In genomic region chr15:101295607-101296225, GRCh38 we compare ENCODE assay signal across 2 cellular contexts.
TF ChIP-seq lines count a peak whose summit lies in the region.

No MANE protein-coding gene starts in this region.

TF ChIP-seq in endothelial cell of umbilical vein, 7 proteins besides CTCF, POLR2A, EP300 and RAD21:
- TF ChIP-seq MYC (IDR thresholded peaks at IDR 0.05; ENCODE audit: low read depth, low read length) (no peak), JUN (IDR thresholded peaks at IDR 0.05; ENCODE audit: borderline replicate concordance, insufficient read depth, insufficient read length, low read depth) (no peak), EZH2 (IDR thresholded peaks at IDR 0.05; ENCODE audit: borderline replicate concordance, low read depth, low read length, severe bottlenecking) (no peak), POLR2AphosphoS5 (IDR thresholded peaks at IDR 0.05; ENCODE audit: insufficient read depth, low read depth, low read length) (no peak)

TF ChIP-seq in neural cell, 6 proteins besides CTCF, POLR2A, EP300 and RAD21:
- TF ChIP-seq SMC3 (conservative IDR thresholded peaks at IDR 0.05; ENCODE audit: poor library complexity) (no peak), EZH2 (IDR thresholded peaks at IDR 0.05; ENCODE audit: borderline replicate concordance, insufficient read depth, low read length, poor library complexity, severe bottlenecking) (no peak), REST (IDR thresholded peaks at IDR 0.05; ENCODE audit: borderline replicate concordance) (no peak), POLR2AphosphoS5 (IDR thresholded peaks at IDR 0.05) (no peak), MXI1 (conservative IDR thresholded peaks at IDR 0.05; ENCODE audit: poor library complexity, severe bottlenecking) (no peak), TAF1 (IDR thresholded peaks at IDR 0.05; ENCODE audit: low read depth) (no peak)
